In the genomic region with DNA sequence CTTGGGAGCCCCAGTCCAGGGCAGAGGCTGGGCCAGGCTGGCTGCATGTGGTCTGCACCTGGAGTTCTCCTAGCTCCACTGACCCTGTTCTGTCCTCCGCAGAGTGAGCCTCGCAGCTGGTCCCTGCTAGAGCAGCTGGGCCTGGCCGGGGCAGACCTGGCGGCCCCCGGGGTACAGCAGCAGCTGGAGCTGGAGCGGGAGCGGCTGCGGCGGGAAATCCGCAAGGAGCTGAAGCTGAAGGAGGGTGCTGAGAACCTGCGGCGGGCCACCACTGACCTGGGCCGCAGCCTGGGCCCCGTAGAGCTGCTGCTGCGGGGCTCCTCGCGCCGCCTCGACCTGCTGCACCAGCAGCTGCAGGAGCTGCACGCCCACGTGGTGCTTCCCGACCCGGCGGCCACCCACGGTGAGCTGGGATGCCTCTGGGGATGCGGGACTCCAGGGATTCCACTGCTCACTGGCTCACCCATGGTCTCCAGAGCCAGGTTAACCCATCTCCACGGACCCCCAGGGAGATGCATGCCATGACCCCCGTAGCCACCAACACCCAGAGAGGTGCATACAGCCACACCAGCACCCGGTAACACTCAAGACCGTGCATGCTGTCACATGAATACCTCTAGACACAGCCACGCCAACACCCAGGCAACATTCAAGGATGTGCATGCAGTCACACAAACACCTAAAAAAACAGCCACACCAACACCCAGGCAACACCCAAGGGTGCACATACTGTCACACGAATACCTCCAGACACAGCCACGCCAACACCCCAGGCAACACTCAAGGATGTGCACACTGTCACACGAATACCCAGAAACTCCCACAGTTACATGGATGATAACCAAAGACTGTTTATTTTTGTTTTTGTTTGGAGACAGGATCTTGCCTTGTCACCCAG, we compare ENCODE assay signal across 1 cellular context.
TF ChIP-seq lines count a peak whose summit lies in the region.

No MANE protein-coding gene starts in this region.

TF ChIP-seq in K562, 482 proteins besides CTCF, POLR2A, EP300 and RAD21 (continued from another document):
- TF ChIP-seq, protein P1, sequence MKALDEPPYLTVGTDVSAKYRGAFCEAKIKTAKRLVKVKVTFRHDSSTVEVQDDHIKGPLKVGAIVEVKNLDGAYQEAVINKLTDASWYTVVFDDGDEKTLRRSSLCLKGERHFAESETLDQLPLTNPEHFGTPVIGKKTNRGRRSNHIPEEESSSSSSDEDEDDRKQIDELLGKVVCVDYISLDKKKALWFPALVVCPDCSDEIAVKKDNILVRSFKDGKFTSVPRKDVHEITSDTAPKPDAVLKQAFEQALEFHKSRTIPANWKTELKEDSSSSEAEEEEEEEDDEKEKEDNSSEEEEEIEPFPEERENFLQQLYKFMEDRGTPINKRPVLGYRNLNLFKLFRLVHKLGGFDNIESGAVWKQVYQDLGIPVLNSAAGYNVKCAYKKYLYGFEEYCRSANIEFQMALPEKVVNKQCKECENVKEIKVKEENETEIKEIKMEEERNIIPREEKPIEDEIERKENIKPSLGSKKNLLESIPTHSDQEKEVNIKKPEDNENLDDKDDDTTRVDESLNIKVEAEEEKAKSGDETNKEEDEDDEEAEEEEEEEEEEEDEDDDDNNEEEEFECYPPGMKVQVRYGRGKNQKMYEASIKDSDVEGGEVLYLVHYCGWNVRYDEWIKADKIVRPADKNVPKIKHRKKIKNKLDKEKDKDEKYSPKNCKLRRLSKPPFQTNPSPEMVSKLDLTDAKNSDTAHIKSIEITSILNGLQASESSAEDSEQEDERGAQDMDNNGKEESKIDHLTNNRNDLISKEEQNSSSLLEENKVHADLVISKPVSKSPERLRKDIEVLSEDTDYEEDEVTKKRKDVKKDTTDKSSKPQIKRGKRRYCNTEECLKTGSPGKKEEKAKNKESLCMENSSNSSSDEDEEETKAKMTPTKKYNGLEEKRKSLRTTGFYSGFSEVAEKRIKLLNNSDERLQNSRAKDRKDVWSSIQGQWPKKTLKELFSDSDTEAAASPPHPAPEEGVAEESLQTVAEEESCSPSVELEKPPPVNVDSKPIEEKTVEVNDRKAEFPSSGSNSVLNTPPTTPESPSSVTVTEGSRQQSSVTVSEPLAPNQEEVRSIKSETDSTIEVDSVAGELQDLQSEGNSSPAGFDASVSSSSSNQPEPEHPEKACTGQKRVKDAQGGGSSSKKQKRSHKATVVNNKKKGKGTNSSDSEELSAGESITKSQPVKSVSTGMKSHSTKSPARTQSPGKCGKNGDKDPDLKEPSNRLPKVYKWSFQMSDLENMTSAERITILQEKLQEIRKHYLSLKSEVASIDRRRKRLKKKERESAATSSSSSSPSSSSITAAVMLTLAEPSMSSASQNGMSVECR (CRISPR knock-in tag; IDR thresholded peaks at IDR 0.05) = 0 out of 2 replicates have a peak, but pooled peaks have one; percentile 14
- TF ChIP-seq ZKSCAN1 (IDR thresholded peaks at IDR 0.05; ENCODE audit: low read depth, low read length) (no peak), HOXB6 (CRISPR knock-in tag; IDR thresholded peaks at IDR 0.05; ENCODE audit: borderline replicate concordance) (no peak)
